ENCODE assay signal across 2 cellular contexts in the genomic region with DNA sequence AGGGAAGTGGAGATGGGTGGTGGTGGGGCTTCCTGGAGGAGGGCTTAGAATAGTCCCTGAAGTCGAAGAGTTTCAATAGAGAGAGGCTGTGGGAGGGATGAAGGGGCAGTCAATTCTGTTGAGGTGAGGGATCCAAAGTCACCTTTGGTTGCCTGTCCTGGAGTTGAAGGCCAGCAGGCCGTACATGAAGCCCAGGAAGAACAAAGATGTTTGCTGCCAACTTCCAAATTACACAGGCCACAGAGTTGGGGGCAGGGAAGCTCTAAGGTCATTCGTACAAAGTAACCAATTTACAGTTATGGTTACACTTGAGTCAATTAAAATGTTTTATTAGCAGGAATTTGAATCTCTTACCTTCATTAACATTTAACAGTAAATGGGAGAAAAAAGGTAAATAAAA.
TF ChIP-seq lines count a peak whose summit lies in the region.

No MANE protein-coding gene starts in this region.

TF ChIP-seq in liver, 16 proteins besides CTCF, POLR2A, EP300 and RAD21 (continued from another document):
- TF ChIP-seq, protein P1, sequence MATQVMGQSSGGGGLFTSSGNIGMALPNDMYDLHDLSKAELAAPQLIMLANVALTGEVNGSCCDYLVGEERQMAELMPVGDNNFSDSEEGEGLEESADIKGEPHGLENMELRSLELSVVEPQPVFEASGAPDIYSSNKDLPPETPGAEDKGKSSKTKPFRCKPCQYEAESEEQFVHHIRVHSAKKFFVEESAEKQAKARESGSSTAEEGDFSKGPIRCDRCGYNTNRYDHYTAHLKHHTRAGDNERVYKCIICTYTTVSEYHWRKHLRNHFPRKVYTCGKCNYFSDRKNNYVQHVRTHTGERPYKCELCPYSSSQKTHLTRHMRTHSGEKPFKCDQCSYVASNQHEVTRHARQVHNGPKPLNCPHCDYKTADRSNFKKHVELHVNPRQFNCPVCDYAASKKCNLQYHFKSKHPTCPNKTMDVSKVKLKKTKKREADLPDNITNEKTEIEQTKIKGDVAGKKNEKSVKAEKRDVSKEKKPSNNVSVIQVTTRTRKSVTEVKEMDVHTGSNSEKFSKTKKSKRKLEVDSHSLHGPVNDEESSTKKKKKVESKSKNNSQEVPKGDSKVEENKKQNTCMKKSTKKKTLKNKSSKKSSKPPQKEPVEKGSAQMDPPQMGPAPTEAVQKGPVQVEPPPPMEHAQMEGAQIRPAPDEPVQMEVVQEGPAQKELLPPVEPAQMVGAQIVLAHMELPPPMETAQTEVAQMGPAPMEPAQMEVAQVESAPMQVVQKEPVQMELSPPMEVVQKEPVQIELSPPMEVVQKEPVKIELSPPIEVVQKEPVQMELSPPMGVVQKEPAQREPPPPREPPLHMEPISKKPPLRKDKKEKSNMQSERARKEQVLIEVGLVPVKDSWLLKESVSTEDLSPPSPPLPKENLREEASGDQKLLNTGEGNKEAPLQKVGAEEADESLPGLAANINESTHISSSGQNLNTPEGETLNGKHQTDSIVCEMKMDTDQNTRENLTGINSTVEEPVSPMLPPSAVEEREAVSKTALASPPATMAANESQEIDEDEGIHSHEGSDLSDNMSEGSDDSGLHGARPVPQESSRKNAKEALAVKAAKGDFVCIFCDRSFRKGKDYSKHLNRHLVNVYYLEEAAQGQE (IDR thresholded peaks at IDR 0.05): peak; percentile 25
- TF ChIP-seq YY1 (IDR thresholded peaks at IDR 0.05) (peak; percentile 62), FOXA2 (IDR thresholded peaks at IDR 0.05) (no peak), GABPA (IDR thresholded peaks at IDR 0.05 in 1 of 2, conservative IDR thresholded peaks at IDR 0.05 in 1 of 2) (no peak), TAF1 (conservative IDR thresholded peaks at IDR 0.05) (no peak), EGR1 (IDR thresholded peaks at IDR 0.05; ENCODE audit: low read depth in 2 of 2) (peak in 1 of 2 donors; percentile 57), MAX (IDR thresholded peaks at IDR 0.05) (peak; percentile 82), HNF4A (conservative IDR thresholded peaks at IDR 0.05) (peak; percentile 71 to 84), HNF4G (IDR thresholded peaks at IDR 0.05) (peak; percentile 42), NR2F2 (IDR thresholded peaks at IDR 0.05) (no peak), RXRA (IDR thresholded peaks at IDR 0.05) (peak; percentile 88 to 95), JUND (IDR thresholded peaks at IDR 0.05) (peak in 1 of 2 donors; percentile 21)
- TF ChIP-seq, protein P2, sequence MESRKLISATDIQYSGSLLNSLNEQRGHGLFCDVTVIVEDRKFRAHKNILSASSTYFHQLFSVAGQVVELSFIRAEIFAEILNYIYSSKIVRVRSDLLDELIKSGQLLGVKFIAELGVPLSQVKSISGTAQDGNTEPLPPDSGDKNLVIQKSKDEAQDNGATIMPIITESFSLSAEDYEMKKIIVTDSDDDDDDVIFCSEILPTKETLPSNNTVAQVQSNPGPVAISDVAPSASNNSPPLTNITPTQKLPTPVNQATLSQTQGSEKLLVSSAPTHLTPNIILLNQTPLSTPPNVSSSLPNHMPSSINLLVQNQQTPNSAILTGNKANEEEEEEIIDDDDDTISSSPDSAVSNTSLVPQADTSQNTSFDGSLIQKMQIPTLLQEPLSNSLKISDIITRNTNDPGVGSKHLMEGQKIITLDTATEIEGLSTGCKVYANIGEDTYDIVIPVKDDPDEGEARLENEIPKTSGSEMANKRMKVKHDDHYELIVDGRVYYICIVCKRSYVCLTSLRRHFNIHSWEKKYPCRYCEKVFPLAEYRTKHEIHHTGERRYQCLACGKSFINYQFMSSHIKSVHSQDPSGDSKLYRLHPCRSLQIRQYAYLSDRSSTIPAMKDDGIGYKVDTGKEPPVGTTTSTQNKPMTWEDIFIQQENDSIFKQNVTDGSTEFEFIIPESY (IDR thresholded peaks at IDR 0.05): peak; percentile 61

TF ChIP-seq in HepG2, 621 proteins besides CTCF, POLR2A, EP300 and RAD21 (continued from another document):
- TF ChIP-seq, protein P3, sequence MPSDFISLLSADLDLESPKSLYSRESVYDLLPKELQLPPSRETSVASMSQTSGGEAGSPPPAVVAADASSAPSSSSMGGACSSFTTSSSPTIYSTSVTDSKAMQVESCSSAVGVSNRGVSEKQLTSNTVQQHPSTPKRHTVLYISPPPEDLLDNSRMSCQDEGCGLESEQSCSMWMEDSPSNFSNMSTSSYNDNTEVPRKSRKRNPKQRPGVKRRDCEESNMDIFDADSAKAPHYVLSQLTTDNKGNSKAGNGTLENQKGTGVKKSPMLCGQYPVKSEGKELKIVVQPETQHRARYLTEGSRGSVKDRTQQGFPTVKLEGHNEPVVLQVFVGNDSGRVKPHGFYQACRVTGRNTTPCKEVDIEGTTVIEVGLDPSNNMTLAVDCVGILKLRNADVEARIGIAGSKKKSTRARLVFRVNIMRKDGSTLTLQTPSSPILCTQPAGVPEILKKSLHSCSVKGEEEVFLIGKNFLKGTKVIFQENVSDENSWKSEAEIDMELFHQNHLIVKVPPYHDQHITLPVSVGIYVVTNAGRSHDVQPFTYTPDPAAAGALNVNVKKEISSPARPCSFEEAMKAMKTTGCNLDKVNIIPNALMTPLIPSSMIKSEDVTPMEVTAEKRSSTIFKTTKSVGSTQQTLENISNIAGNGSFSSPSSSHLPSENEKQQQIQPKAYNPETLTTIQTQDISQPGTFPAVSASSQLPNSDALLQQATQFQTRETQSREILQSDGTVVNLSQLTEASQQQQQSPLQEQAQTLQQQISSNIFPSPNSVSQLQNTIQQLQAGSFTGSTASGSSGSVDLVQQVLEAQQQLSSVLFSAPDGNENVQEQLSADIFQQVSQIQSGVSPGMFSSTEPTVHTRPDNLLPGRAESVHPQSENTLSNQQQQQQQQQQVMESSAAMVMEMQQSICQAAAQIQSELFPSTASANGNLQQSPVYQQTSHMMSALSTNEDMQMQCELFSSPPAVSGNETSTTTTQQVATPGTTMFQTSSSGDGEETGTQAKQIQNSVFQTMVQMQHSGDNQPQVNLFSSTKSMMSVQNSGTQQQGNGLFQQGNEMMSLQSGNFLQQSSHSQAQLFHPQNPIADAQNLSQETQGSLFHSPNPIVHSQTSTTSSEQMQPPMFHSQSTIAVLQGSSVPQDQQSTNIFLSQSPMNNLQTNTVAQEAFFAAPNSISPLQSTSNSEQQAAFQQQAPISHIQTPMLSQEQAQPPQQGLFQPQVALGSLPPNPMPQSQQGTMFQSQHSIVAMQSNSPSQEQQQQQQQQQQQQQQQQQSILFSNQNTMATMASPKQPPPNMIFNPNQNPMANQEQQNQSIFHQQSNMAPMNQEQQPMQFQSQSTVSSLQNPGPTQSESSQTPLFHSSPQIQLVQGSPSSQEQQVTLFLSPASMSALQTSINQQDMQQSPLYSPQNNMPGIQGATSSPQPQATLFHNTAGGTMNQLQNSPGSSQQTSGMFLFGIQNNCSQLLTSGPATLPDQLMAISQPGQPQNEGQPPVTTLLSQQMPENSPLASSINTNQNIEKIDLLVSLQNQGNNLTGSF (CRISPR knock-in tag; IDR thresholded peaks at IDR 0.05): no peak
- no peak for TF ChIP-seq SMAD3 (CRISPR knock-in tag; IDR thresholded peaks at IDR 0.05)
- TF ChIP-seq, protein P4, sequence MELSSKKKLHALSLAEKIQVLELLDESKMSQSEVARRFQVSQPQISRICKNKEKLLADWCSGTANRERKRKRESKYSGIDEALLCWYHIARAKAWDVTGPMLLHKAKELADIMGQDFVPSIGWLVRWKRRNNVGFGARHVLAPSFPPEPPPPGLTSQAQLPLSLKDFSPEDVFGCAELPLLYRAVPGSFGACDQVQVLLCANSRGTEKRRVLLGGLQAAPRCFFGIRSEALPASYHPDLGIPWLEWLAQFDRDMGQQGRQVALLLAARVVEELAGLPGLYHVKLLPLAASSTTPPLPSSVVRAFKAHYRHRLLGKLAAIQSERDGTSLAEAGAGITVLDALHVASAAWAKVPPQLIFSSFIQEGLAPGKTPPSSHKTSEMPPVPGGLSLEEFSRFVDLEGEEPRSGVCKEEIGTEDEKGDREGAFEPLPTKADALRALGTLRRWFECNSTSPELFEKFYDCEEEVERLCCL (CRISPR knock-in tag; IDR thresholded peaks at IDR 0.05; ENCODE audit: borderline replicate concordance): no peak
- no peak for TF ChIP-seq RXRA (CRISPR knock-in tag; IDR thresholded peaks at IDR 0.05)
- TF ChIP-seq, protein P5, sequence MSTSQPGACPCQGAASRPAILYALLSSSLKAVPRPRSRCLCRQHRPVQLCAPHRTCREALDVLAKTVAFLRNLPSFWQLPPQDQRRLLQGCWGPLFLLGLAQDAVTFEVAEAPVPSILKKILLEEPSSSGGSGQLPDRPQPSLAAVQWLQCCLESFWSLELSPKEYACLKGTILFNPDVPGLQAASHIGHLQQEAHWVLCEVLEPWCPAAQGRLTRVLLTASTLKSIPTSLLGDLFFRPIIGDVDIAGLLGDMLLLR (CRISPR knock-in tag; IDR thresholded peaks at IDR 0.05): no peak
- TF ChIP-seq HDAC1 (CRISPR knock-in tag; IDR thresholded peaks at IDR 0.05): no peak
- TF ChIP-seq, protein P6, sequence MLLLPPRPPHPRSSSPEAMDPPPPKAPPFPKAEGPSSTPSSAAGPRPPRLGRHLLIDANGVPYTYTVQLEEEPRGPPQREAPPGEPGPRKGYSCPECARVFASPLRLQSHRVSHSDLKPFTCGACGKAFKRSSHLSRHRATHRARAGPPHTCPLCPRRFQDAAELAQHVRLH (CRISPR knock-in tag; IDR thresholded peaks at IDR 0.05; ENCODE audit: borderline replicate concordance, low read depth): no peak
- no peak for TF ChIP-seq ZNF747 (CRISPR knock-in tag; IDR thresholded peaks at IDR 0.05; ENCODE audit: borderline replicate concordance)
